In the genomic region with DNA sequence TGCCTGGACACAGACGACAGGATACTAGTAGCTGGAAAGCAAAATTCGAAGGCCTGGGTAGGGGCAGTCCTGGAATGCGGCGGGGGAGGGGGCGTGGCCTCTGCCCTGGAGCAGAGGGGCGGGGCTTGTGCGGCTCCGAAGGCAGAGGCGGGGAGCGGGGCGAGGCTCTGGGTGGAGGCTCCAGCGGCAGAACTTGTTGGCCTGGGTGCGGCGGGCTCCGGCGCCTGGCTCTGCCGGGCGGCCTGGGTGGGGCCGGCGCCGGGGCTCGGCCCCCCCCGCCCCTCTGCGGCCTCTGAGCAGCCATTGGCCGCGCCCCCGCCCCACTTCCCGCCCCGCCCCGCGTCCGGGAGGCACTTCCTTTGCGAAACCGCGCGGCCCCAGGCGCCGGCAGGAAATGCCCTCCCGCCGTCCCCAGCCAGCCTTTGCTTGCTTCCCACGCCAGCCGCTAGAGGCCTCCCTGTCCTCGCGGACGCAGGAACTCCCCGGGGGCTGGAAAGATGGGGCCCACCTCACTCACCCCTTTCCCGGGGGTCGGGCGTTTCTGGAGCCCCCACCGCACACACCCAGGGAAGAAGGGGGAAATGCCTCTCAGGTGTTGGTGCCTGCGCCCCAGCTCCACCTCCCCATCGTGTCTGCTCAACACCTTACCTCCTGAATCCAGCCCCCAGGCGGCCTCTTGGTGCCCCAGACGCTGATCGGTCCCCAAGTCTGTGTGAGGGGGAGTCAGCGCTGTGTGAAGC, we compare ENCODE assay signal across 8 cellular contexts. TPM values are rescaled to one million over a fixed set of nuclear protein-coding genes. Genes with fewer than 3 reads are reported as not detected.
DNase-seq lines count a peak whose midpoint lies in the region; ATAC-seq and TF ChIP-seq lines count a peak whose summit lies in the region.

No MANE protein-coding gene starts in this region.

- H3K4me1 Mint-ChIP-seq in activated CD4-positive, alpha-beta memory T cell treated with anti-CD3 and anti-CD28 coated beads, Interleukin-2, amount 10 ng/mL, durations not matched to agents 7 days and 5 days: peaks cover 64% of the 10 kb centered on the region

- peaks cover 19 to 39% of the 10 kb centered on the region in 2 donors for H3K36me3 ChIP-seq in duodenal mucosa (ENCODE audit: control insufficient read depth in 1 of 2, insufficient read depth in 2 of 2, low read length in 2 of 2)
- peaks cover 9 to 32% of the 10 kb centered on the region in 2 donors for H3K36me3 ChIP-seq in lung (ENCODE audit: control insufficient read depth in 2 of 2, insufficient read depth in 2 of 2, low read length in 2 of 2)

- H3K9me3 ChIP-seq in duodenal mucosa (ENCODE audit: control insufficient read depth in 1 of 2, low read length in 2 of 2) (no peaks in the 10 kb centered on the region), lung (ENCODE audit: control insufficient read depth in 2 of 2, insufficient read depth in 1 of 2, low read length in 1 of 2) (no peaks in the 10 kb centered on the region)

- TF ChIP-seq CTCF in HL-60 (IDR thresholded peaks at IDR 0.05; ENCODE audit: insufficient read depth, low read length): peak; percentile 47
- TF ChIP-seq CTCF in lung (IDR thresholded peaks at IDR 0.05; ENCODE audit: control extremely low read depth, extremely low read depth): peak; percentile 63

- H3K36me3 Mint-ChIP-seq in activated CD4-positive, alpha-beta memory T cell treated with anti-CD3 and anti-CD28 coated beads, Interleukin-2, amount 10 ng/mL, durations not matched to agents 7 days and 5 days (ENCODE audit: low read depth): peaks cover 39% of the 10 kb centered on the region

- H3K27me3 Mint-ChIP-seq in activated CD4-positive, alpha-beta memory T cell treated with anti-CD3 and anti-CD28 coated beads, Interleukin-2, amount 10 ng/mL, durations not matched to agents 7 days and 5 days: no peaks in the 10 kb centered on the region

- ATAC-seq in GM19467 (IDR thresholded peaks at IDR 0.05; ENCODE audit: unreplicated experiment) (peak; percentile 77), lung (ENCODE audit: insufficient read depth, low FRiP score) (peak; percentile 92)

- H3K4me3 Mint-ChIP-seq in activated CD4-positive, alpha-beta memory T cell treated with anti-CD3 and anti-CD28 coated beads, Interleukin-2, amount 10 ng/mL, durations not matched to agents 7 days and 5 days: peak overlapping the region; percentile 68

- no peaks in the 10 kb centered on the region for H3K9me3 Mint-ChIP-seq in activated CD4-positive, alpha-beta memory T cell treated with anti-CD3 and anti-CD28 coated beads, Interleukin-2, amount 10 ng/mL, durations not matched to agents 7 days and 5 days

- peak; percentile 97 for DNase-seq in COLO668 (lab: John Stamatoyannopoulos, UW; ENCODE audit: unreplicated experiment)
- peak in 1 of 2 experiments; percentile 96 for DNase-seq in HL-60 (ENCODE audit: low read depth in 1 of 2, low spot score in 1 of 2)
- peak; percentile 96 for DNase-seq in NCI-H82 treated with DMSO at 0.1 percent for 48 hours (lab: John Stamatoyannopoulos, UW; ENCODE audit: unreplicated experiment)
- DNase-seq in activated CD4-positive, alpha-beta memory T cell treated with anti-CD3 and anti-CD28 coated beads, Interleukin-2, amount 10 ng/mL, durations not matched to agents 7 days and 5 days: peak; percentile 97
- DNase-seq in lung (ENCODE audit: low spot score): peak; percentile 97
- peak; percentile 78 to 97 (median 86) for DNase-seq in stimulated activated CD4-positive, alpha-beta T cell treated with anti-CD3 and anti-CD28 coated beads, TNF-alpha, amount 100 ng/mL, for 24 hours (ENCODE audit: low read depth in 3 of 3)

- H3K4me3 ChIP-seq in HL-60 (replicated peaks; ENCODE audit: insufficient read depth, low read length) (peak overlapping the region; percentile 39), duodenal mucosa (ENCODE audit: low read depth in 1 of 2, low read length in 2 of 2) (peak overlapping the region; percentile 65 to 71), lung (no peak overlapping the region)

- H3K27me3 ChIP-seq in HL-60 (ENCODE audit: insufficient read depth, poor library complexity, severe bottlenecking): no peaks in the 10 kb centered on the region
- H3K27me3 ChIP-seq in duodenal mucosa (ENCODE audit: control insufficient read depth in 1 of 2, insufficient read depth in 2 of 2, low read length in 2 of 2): no peaks in the 10 kb centered on the region
- no peaks in the 10 kb centered on the region for H3K27me3 ChIP-seq in lung (ENCODE audit: control insufficient read depth, insufficient read depth)

- WGBS in lung, 2 donors: 0 to 1% methylated on average over 29 to 56 of the region's 56 CpGs

- H3K27ac Mint-ChIP-seq in activated CD4-positive, alpha-beta memory T cell treated with anti-CD3 and anti-CD28 coated beads, Interleukin-2, amount 10 ng/mL, durations not matched to agents 7 days and 5 days: peak overlapping the region; percentile 86

- H3K4me1 ChIP-seq in duodenal mucosa (ENCODE audit: control insufficient read depth in 1 of 2, insufficient read depth in 2 of 2, low read length in 2 of 2) (peaks cover 33 to 41% of the 10 kb centered on the region in 2 donors), lung (ENCODE audit: control insufficient read depth in 2 of 2, insufficient read depth in 2 of 2, low read length in 2 of 2) (peaks cover 0 to 23% of the 10 kb centered on the region in 2 donors)

- POLR2A ChIA-PET in activated CD4-positive, alpha-beta memory T cell treated with anti-CD3 and anti-CD28 coated beads, Interleukin-2, amount 10 ng/mL, durations not matched to agents 7 days and 5 days (lab: Charles Lee): interaction anchor here (0.6 to 6.0 kb wide), 11 partner anchors 10 to 253 kb away, joined by 3 to 71 read pairs (median 4); a partner anchor contains a TSS

- H3K9ac ChIP-seq in duodenal mucosa (ENCODE audit: low read depth in 1 of 2, low read length in 2 of 2): peak overlapping the region; percentile 70 to 84

- CTCF ChIA-PET in activated CD4-positive, alpha-beta memory T cell treated with anti-CD3 and anti-CD28 coated beads, Interleukin-2, amount 10 ng/mL, durations not matched to agents 7 days and 5 days (lab: Charles Lee): interaction anchor here (0.8 to 3.3 kb wide), 6 partner anchors 10 to 135 kb away, joined by 3 to 21 read pairs (median 4); no protein-coding TSS in a partner anchor

- H3K27ac ChIP-seq in HL-60 (replicated peaks) (peak overlapping the region; percentile 80), duodenal mucosa (ENCODE audit: low read depth, low read length) (peak overlapping the region; percentile 90), lung (ENCODE audit: low read depth in 1 of 2, low read length in 1 of 2) (peak overlapping the region; percentile 76 to 92)

RNA-seq across cellular contexts. Expression of a gene that starts 6.7 kb away (rescaled TPM):
- 100 to 1,000 TPM; 203 to 205 TPM for total RNA-seq in activated CD4-positive, alpha-beta memory T cell treated with anti-CD3 and anti-CD28 coated beads, Interleukin-2, amount 10 ng/mL, durations not matched to agents 7 days and 5 days
- 100 to 1,000 TPM; 155 to 183 TPM for total RNA-seq in lung
- 100 to 1,000 TPM; 113 to 123 TPM for polyA plus RNA-seq in lung

RNA-seq across cellular contexts. Expression of a gene that starts 12.5 kb away (rescaled TPM):
- total RNA-seq in activated CD4-positive, alpha-beta memory T cell treated with anti-CD3 and anti-CD28 coated beads, Interleukin-2, amount 10 ng/mL, durations not matched to agents 7 days and 5 days: not detected
- under 1 TPM; 0.21 to 0.77 TPM for total RNA-seq in lung
- polyA plus RNA-seq in lung: under 1 TPM; 0.06 to 0.09 TPM

RNA-seq across cellular contexts. Expression of a gene that starts 24.3 kb away (rescaled TPM):
- under 1 TPM; 0.13 to 0.25 TPM for total RNA-seq in activated CD4-positive, alpha-beta memory T cell treated with anti-CD3 and anti-CD28 coated beads, Interleukin-2, amount 10 ng/mL, durations not matched to agents 7 days and 5 days
- 100 to 1,000 TPM in 1 of 2 donors, 10 to 100 TPM in 1; 57.6 to 262 TPM for total RNA-seq in lung
- 100 to 1,000 TPM; 206 to 359 TPM for polyA plus RNA-seq in lung

RNA-seq across cellular contexts. Expression of a gene that starts 49.7 kb away (rescaled TPM):
- total RNA-seq in activated CD4-positive, alpha-beta memory T cell treated with anti-CD3 and anti-CD28 coated beads, Interleukin-2, amount 10 ng/mL, durations not matched to agents 7 days and 5 days: not detected
- total RNA-seq in lung: 10 to 100 TPM in 1 of 2 donors, 1 to 10 TPM in 1; 5.6 to 12.8 TPM
- polyA plus RNA-seq in lung: 1 to 10 TPM; 5.6 to 6.3 TPM

Comparison
In these comparisons a context has a peak if more than half of its experiments do, and no peak if none do; other contexts are left out.
1. RNA of a gene that starts 24.3 kb away (total RNA-seq): 57.6 to 262 TPM in lung; 0.13 to 0.25 TPM in activated CD4-positive, alpha-beta memory T cell treated with anti-CD3 and anti-CD28 coated beads, Interleukin-2, amount 10 ng/mL, durations not matched to agents 7 days and 5 days; every median in the first group is over 10 times any median in the second.
2. Peak in every context shown above with its lines, with median percentiles within 50 percentile points of each other: H3K27ac ChIP-seq.